ENCODE assay signal across 22 cellular contexts in the genomic region with DNA sequence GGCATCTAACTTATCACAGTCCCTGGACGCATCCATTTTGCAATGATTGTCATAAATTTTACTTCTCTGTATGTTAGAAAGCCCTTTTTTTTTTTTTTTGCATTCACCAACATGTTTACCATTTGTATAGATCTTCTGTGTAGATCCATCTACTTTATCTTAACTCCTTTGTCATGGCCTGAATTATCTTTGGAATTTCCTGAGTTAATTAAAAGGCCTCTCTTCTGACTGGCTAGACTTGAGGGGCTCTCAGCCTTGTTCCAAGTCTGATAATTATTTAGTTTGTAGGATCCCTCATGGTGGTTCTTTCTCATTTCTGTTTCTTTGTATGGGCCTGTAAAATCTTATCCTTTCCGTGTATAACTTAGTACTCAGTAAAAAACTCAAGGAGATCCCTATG.
"Had no signal": no experiment of that assay in that cellular context is flagged by ENCODE, and none has a peak within 500 bp of the region (broad histone marks: within the 10 kb centered on the region; RNA-seq: fewer than 3 reads in every experiment).

No MANE protein-coding gene starts in this region.

- H3K27ac Mint-ChIP-seq: IgD-negative memory B cell, T-cell had no signal

- H3K4me1 Mint-ChIP-seq: IgD-negative memory B cell, T-cell had no signal

- FAIRE-seq: K562 had no signal

- H3K4me1 ChIP-seq: SJCRH30 had no signal

- ATAC-seq: K562, Panc1, PC-3, T-cell had no signal

- H3K36me3 ChIP-seq: SJCRH30 had no signal

- H3K27me3 Mint-ChIP-seq: IgD-negative memory B cell, T-cell had no signal

- H3K27ac ChIP-seq: KMS-11, RWPE1, SJCRH30 had no signal

- H3K27me3 ChIP-seq: SJCRH30 had no signal

- H3K9me3 Mint-ChIP-seq: IgD-negative memory B cell, T-cell had no signal

- H3K4me3 Mint-ChIP-seq: IgD-negative memory B cell, T-cell had no signal

- H3K4me2 ChIP-seq: KMS-11 had no signal

- H3K4me3 ChIP-seq: K562, SJCRH30 had no signal

- H3K36me3 Mint-ChIP-seq: IgD-negative memory B cell, T-cell had no signal

- H3K9ac ChIP-seq: KMS-11 had no signal

- DNase-seq: Kasumi-1, MM.1S, NCI-H1092 treated with DMSO at 0.1 percent for 48 hours, NCI-H1436, NCI-H187, NCI-H2029, NCI-H2081 treated with DMSO at 0.1 percent for 48 hours, NCI-H2171 treated with DMSO at 0.1 percent for 48 hours, NCI-H345, NCI-H524, NCI-H526 treated with DMSO at 0.1 percent for 48 hours, NCI-H748 treated with DMSO at 0.1 percent for 48 hours, PC-3, SHP77 treated with DMSO at 0.1 percent for 48 hours, SJCRH30, SW 1271, T-cell had no signal
